In genomic region chr11:1567052-1567720, GRCh38 we compare ENCODE assay signal across 24 cellular contexts. TPM values are rescaled to one million over a fixed set of nuclear protein-coding genes. Genes with fewer than 3 reads are reported as not detected.
DNase-seq lines count a peak whose midpoint lies in the region; ATAC-seq, FAIRE-seq and TF ChIP-seq lines count a peak whose summit lies in the region.
"Had no signal": no experiment of that assay in that cellular context is flagged by ENCODE, and none has a peak within 500 bp of the region (broad histone marks: within the 10 kb centered on the region; RNA-seq: fewer than 3 reads in every experiment).

No MANE protein-coding gene starts in this region.

- POLR2A ChIA-PET in Panc1 (lab: Charles Lee), result no interaction called here

- no peak for FAIRE-seq in GM12891 (lab: Jason Lieb, UNC)

- DNase-seq in GM12891 (ENCODE audit: insufficient read length, low spot score) (peak; percentile 6), Panc1 (ENCODE audit: low read depth, low spot score) (no peak), endothelial cell (ENCODE audit: low spot score) (peak; percentile 7), foreskin melanocyte (no peak), DMS53 treated with DMSO at 0.1 percent for 48 hours (lab: John Stamatoyannopoulos, UW; ENCODE audit: unreplicated experiment) (no peak)
- DNase-seq: activated CD4-positive, CD25-positive, alpha-beta regulatory T cell; activated naive CD8-positive, alpha-beta T cell treated with anti-CD3 and anti-CD28 coated beads, Interleukin-2, amount 10 ng/mL, durations not matched to agents 7 days and 5 days; activated T-cell treated with anti-CD3 and anti-CD28 coated beads, Interleukin-2, amount 50 U/mL, for 72 hours; AML-193; EL; NCI-H146; NCI-H748 treated with DMSO at 0.1 percent for 48 hours; PC-9; stimulated activated CD4-positive, alpha-beta T cell treated with anti-CD3 and anti-CD28 coated beads, Interleukin-2, amount 100 ng/mL, for 48 hours; stimulated activated naive CD8-positive, alpha-beta T cell treated with anti-CD3 and anti-CD28 coated beads, Interleukin-15, amount 100 ng/mL, for 72 hours; trophoblast cell had no signal

- H3K36me3 ChIP-seq in Panc1 (ENCODE audit: control insufficient read depth, insufficient read depth, low read length), result no peaks in the 10 kb centered on the region
- H3K36me3 ChIP-seq in rectal smooth muscle tissue (ENCODE audit: control insufficient read depth, insufficient read depth, low read length), result no peaks in the 10 kb centered on the region

- no peak overlapping the region for H3K4me3 ChIP-seq in Panc1 (ENCODE audit: low read depth in 2 of 2, low read length in 2 of 2)
- H3K4me3 ChIP-seq in rectal smooth muscle tissue (ENCODE audit: low read length), result no peak overlapping the region
- H3K4me3 ChIP-seq: PC-9 had no signal

- intact Hi-C loops in Panc1 (cut with micrococcal nuclease; ENCODE audit: unreplicated experiment), result no loop called here

- H3K27ac ChIP-seq in Panc1 (ENCODE audit: low read length), result no peak overlapping the region
- peak overlapping the region; percentile 7 for H3K27ac ChIP-seq in rectal smooth muscle tissue (ENCODE audit: low read depth, low read length)
- H3K27ac ChIP-seq: PC-9 had no signal

- no peak overlapping the region for H3K9ac ChIP-seq in rectal smooth muscle tissue (ENCODE audit: low read length)

- H3K9me3 ChIP-seq in Panc1 (ENCODE audit: control insufficient read depth, insufficient read depth, low read depth, low read length), result no peaks in the 10 kb centered on the region

- in situ Hi-C loops in Panc1 (cut with HindIII; ENCODE audit: low pct_unique_long_range_greater_than_20kb, low sequenced_read_pairs), result no loop called here

- BruUV-seq in Panc1 (replicated peaks; lab: Mats Ljungman, UMichigan), result no TSS peak

- no peaks in the 10 kb centered on the region for H3K9me3 Mint-ChIP-seq in endothelial cell (ENCODE audit: unreplicated experiment)
- H3K9me3 Mint-ChIP-seq: activated naive CD8-positive, alpha-beta T cell treated with anti-CD3 and anti-CD28 coated beads, Interleukin-2, amount 10 ng/mL, durations not matched to agents 7 days and 5 days; activated T-cell treated with anti-CD3 and anti-CD28 coated beads, Interleukin-2, amount 50 U/mL, for 72 hours; stimulated activated naive CD8-positive, alpha-beta T cell treated with anti-CD3 and anti-CD28 coated beads, Interleukin-15, amount 100 ng/mL, for 72 hours had no signal

- no peak overlapping the region for H3K4me3 Mint-ChIP-seq in endothelial cell (ENCODE audit: unreplicated experiment)
- H3K4me3 Mint-ChIP-seq: activated naive CD8-positive, alpha-beta T cell treated with anti-CD3 and anti-CD28 coated beads, Interleukin-2, amount 10 ng/mL, durations not matched to agents 7 days and 5 days; activated T-cell treated with anti-CD3 and anti-CD28 coated beads, Interleukin-2, amount 50 U/mL, for 72 hours; stimulated activated naive CD8-positive, alpha-beta T cell treated with anti-CD3 and anti-CD28 coated beads, Interleukin-15, amount 100 ng/mL, for 72 hours had no signal

- no peak for TF ChIP-seq POLR2A in GM12891 (IDR thresholded peaks at IDR 0.05; ENCODE audit: low read depth, low read length)

- TF ChIP-seq CTCF in Panc1 (IDR thresholded peaks at IDR 0.05) (peak; percentile 58; the same call in 1 of the 2 replicates), endothelial cell (IDR thresholded peaks at IDR 0.05; ENCODE audit: unreplicated experiment) (no peak)

- H3K4me1 ChIP-seq in Panc1 (ENCODE audit: control insufficient read depth, insufficient read depth, low read length) (peaks cover 9% of the 10 kb centered on the region), rectal smooth muscle tissue (ENCODE audit: control insufficient read depth, insufficient read depth, low read length) (peaks cover 38% of the 10 kb centered on the region)

- H3K27me3 ChIP-seq in Panc1 (ENCODE audit: control insufficient read depth, insufficient read depth, low read length), result no peaks in the 10 kb centered on the region
- H3K27me3 ChIP-seq in rectal smooth muscle tissue (ENCODE audit: control insufficient read depth, insufficient read depth, low read length), result peaks cover 2% of the 10 kb centered on the region

- H3K27ac Mint-ChIP-seq in endothelial cell (ENCODE audit: unreplicated experiment), result no peak overlapping the region
- H3K27ac Mint-ChIP-seq: activated naive CD8-positive, alpha-beta T cell treated with anti-CD3 and anti-CD28 coated beads, Interleukin-2, amount 10 ng/mL, durations not matched to agents 7 days and 5 days; activated T-cell treated with anti-CD3 and anti-CD28 coated beads, Interleukin-2, amount 50 U/mL, for 72 hours; stimulated activated naive CD8-positive, alpha-beta T cell treated with anti-CD3 and anti-CD28 coated beads, Interleukin-15, amount 100 ng/mL, for 72 hours had no signal

- peaks cover 21% of the 10 kb centered on the region for H3K27me3 Mint-ChIP-seq in endothelial cell (ENCODE audit: unreplicated experiment)

- H3K36me3 Mint-ChIP-seq in endothelial cell (ENCODE audit: low read depth, unreplicated experiment), result no peaks in the 10 kb centered on the region
- H3K36me3 Mint-ChIP-seq: activated naive CD8-positive, alpha-beta T cell treated with anti-CD3 and anti-CD28 coated beads, Interleukin-2, amount 10 ng/mL, durations not matched to agents 7 days and 5 days had no signal

- H3K4me1 Mint-ChIP-seq in endothelial cell (ENCODE audit: unreplicated experiment), result no peaks in the 10 kb centered on the region
- H3K4me1 Mint-ChIP-seq: activated naive CD8-positive, alpha-beta T cell treated with anti-CD3 and anti-CD28 coated beads, Interleukin-2, amount 10 ng/mL, durations not matched to agents 7 days and 5 days had no signal

- CTCF ChIA-PET in Panc1 (lab: Charles Lee), result interaction anchor here (0.6 to 1.9 kb wide), 2 partner anchors 12 to 20 kb away, joined by 3 to 8 read pairs; no protein-coding TSS in a partner anchor

- no peak for ATAC-seq in Panc1
- ATAC-seq in HG02973 (IDR thresholded peaks at IDR 0.05; ENCODE audit: unreplicated experiment), result no peak
- ATAC-seq: activated T-cell treated with anti-CD3 and anti-CD28 coated beads, Interleukin-2, amount 50 U/mL, for 72 hours; stimulated activated naive CD8-positive, alpha-beta T cell treated with anti-CD3 and anti-CD28 coated beads, Interleukin-15, amount 100 ng/mL, for 72 hours had no signal

TF ChIP-seq in GM12891, 5 proteins besides CTCF, POLR2A, EP300 and RAD21:
- TF ChIP-seq POLR2AphosphoS5 (IDR thresholded peaks at IDR 0.05; ENCODE audit: low read depth, low read length) (no peak), POU2F2 (IDR thresholded peaks at IDR 0.05; ENCODE audit: low read depth, low read length) (no peak), SPI1 (IDR thresholded peaks at IDR 0.05; ENCODE audit: low read depth, low read length) (no peak), TAF1 (IDR thresholded peaks at IDR 0.05; ENCODE audit: low read depth, low read length) (no peak), PAX5 (IDR thresholded peaks at IDR 0.05; ENCODE audit: insufficient read depth, low read length, severe bottlenecking) (no peak)
TF ChIP-seq in GM12891: peak in this region for 0.

RNA-seq across cellular contexts. Expression of gene DUSP8, which starts 4.9 kb away (rescaled TPM):
- polyA plus RNA-seq in GM12891 (2012; ENCODE audit: low read depth, missing spikeins), result 0.21 TPM
- total RNA-seq in Panc1 (2021; ENCODE audit: unreplicated experiment), result 5.5 TPM
- 8.9 TPM for polyA plus RNA-seq in Panc1 (2012; ENCODE audit: insufficient read length)
- total RNA-seq in endothelial cell (ENCODE audit: unreplicated experiment), result 2.2 TPM

RNA-seq across cellular contexts. Expression of gene KRTAP5-1, which starts 17.9 kb away (rescaled TPM):
- not detected for polyA plus RNA-seq in GM12891 (2012; ENCODE audit: low read depth, missing spikeins)
- total RNA-seq in Panc1 (2021; ENCODE audit: unreplicated experiment), result not detected
- polyA plus RNA-seq in Panc1 (2012; ENCODE audit: insufficient read length), result 1.0 TPM
- not detected for total RNA-seq in endothelial cell (ENCODE audit: unreplicated experiment)
- total RNA-seq: activated CD8-positive, alpha-beta memory T cell treated with anti-CD3 and anti-CD28 coated beads for 36 hours; activated naive CD8-positive, alpha-beta T cell treated with anti-CD3 and anti-CD28 coated beads, Interleukin-2, amount 10 ng/mL, durations not matched to agents 7 days and 5 days; activated T-cell treated with anti-CD3 and anti-CD28 coated beads, Interleukin-2, amount 50 U/mL, for 72 hours; H4; liver; omental fat pad; PC-9; SK-MEL-5 had no signal
- polyA plus RNA-seq: esophagus, liver had no signal

RNA-seq across cellular contexts. Expression of gene KRTAP5-2, which starts 30.9 kb away (rescaled TPM):
- polyA plus RNA-seq in GM12891 (2012; ENCODE audit: low read depth, missing spikeins), result not detected
- total RNA-seq in Panc1 (2021; ENCODE audit: unreplicated experiment) (not detected), endothelial cell (ENCODE audit: unreplicated experiment) (not detected)
- not detected for polyA plus RNA-seq in Panc1 (2012; ENCODE audit: insufficient read length)
- total RNA-seq: activated CD8-positive, alpha-beta memory T cell treated with anti-CD3 and anti-CD28 coated beads for 36 hours; activated naive CD8-positive, alpha-beta T cell treated with anti-CD3 and anti-CD28 coated beads, Interleukin-2, amount 10 ng/mL, durations not matched to agents 7 days and 5 days; activated T-cell treated with anti-CD3 and anti-CD28 coated beads, Interleukin-2, amount 50 U/mL, for 72 hours; H4; liver; omental fat pad; PC-9 had no signal
- polyA plus RNA-seq: esophagus had no signal

RNA-seq across cellular contexts. Expression of gene KRTAP5-3, which starts 41.1 kb away (rescaled TPM):
- not detected for polyA plus RNA-seq in GM12891 (2012; ENCODE audit: low read depth, missing spikeins)
- total RNA-seq in Panc1 (2021; ENCODE audit: unreplicated experiment) (not detected), endothelial cell (ENCODE audit: unreplicated experiment) (not detected)
- not detected for polyA plus RNA-seq in Panc1 (2012; ENCODE audit: insufficient read length)
- total RNA-seq: activated CD8-positive, alpha-beta memory T cell treated with anti-CD3 and anti-CD28 coated beads for 36 hours; activated naive CD8-positive, alpha-beta T cell treated with anti-CD3 and anti-CD28 coated beads, Interleukin-2, amount 10 ng/mL, durations not matched to agents 7 days and 5 days; activated T-cell treated with anti-CD3 and anti-CD28 coated beads, Interleukin-2, amount 50 U/mL, for 72 hours; H4; liver; omental fat pad; PC-9; SK-MEL-5 had no signal
- polyA plus RNA-seq: esophagus, liver had no signal

RNA-seq across cellular contexts. Expression of gene KRTAP5-4, which starts 54.8 kb away (rescaled TPM):
- not detected for polyA plus RNA-seq in GM12891 (2012; ENCODE audit: low read depth, missing spikeins)
- total RNA-seq in Panc1 (2021; ENCODE audit: unreplicated experiment) (not detected), endothelial cell (ENCODE audit: unreplicated experiment) (not detected)
- not detected for polyA plus RNA-seq in Panc1 (2012; ENCODE audit: insufficient read length)
- total RNA-seq: activated CD8-positive, alpha-beta memory T cell treated with anti-CD3 and anti-CD28 coated beads for 36 hours; activated naive CD8-positive, alpha-beta T cell treated with anti-CD3 and anti-CD28 coated beads, Interleukin-2, amount 10 ng/mL, durations not matched to agents 7 days and 5 days; activated T-cell treated with anti-CD3 and anti-CD28 coated beads, Interleukin-2, amount 50 U/mL, for 72 hours; H4; liver; omental fat pad; PC-9; SK-MEL-5 had no signal
- polyA plus RNA-seq: esophagus, liver had no signal

Comparison
In these comparisons a context has a peak if more than half of its experiments do, and no peak if none do; other contexts are left out.
1. DNase-seq: peak in GM12891 (single experiment) and endothelial cell (single experiment); none in Panc1 (single experiment), foreskin melanocyte (single experiment) and DMS53 treated with DMSO at 0.1 percent for 48 hours (single experiment).